In the genomic region with DNA sequence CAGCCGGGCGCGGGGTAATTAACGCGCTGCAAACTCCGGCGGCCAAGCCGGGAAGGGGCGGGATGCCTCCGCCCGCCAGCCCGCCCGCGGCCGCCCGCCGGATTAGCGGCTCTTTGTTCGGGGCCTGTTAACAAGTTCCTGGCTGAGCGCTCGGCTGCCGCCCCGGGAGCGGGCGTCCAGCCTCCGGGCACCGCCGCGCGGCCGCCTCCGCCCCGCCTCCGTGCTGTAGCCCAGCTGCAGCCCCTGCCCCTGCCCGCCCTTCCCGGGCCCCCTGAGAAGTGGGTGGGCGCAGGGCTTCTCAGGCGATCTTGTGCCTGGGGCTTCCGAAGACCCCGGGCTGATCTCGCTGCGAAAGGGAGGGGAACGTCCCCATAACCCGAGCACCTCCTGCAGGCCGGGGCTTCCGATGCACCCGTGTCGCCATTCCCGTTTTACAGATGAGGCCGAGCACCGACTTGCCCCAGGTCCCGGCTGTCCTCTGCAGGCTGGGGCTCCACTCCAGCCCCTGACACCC, we compare ENCODE assay signal across 8 cellular contexts. TPM values are rescaled to one million over a fixed set of nuclear protein-coding genes. Genes with fewer than 3 reads are reported as not detected.
DNase-seq lines count a peak whose midpoint lies in the region; ATAC-seq and TF ChIP-seq lines count a peak whose summit lies in the region.

No MANE protein-coding gene starts in this region.

- peak overlapping the region; percentile 63 for H3K4me3 ChIP-seq in left ventricle myocardium inferior
- peak overlapping the region in 6 of 7 experiments; percentile 12 to 36 (median 24) for H3K4me3 ChIP-seq in skin epidermis

- no peaks in the 10 kb centered on the region for H3K36me3 ChIP-seq in left ventricle myocardium inferior

- CTCF ChIA-PET in activated B cell treated with CpG ODN at 0.5 μM for 24 hours (lab: Charles Lee): no interaction called here

- no peaks in the 10 kb centered on the region for H3K9me3 Mint-ChIP-seq in activated B cell treated with CpG ODN at 0.5 μM for 24 hours

- peaks cover 100% of the 10 kb centered on the region for H3K27me3 ChIP-seq in left ventricle myocardium inferior (ENCODE audit: low read depth)

- no peak overlapping the region for H3K27ac Mint-ChIP-seq in activated B cell treated with CpG ODN at 0.5 μM for 24 hours

- DNase-seq in AG08396 (ENCODE audit: low spot score) (peak; percentile 62), GM13977 (ENCODE audit: low spot score) (peak; percentile 66), activated B cell treated with CpG ODN at 0.5 μM for 24 hours (no peak), left ventricle myocardium inferior (no peak)
- DNase-seq in activated CD4-positive, CD25-positive, alpha-beta regulatory T cell treated with anti-CD3 and anti-CD28 coated beads, Interleukin-2, amount 50 U/mL, for 72 hours: no peak

- no peaks in the 10 kb centered on the region for H3K36me3 Mint-ChIP-seq in activated B cell treated with CpG ODN at 0.5 μM for 24 hours (ENCODE audit: low read depth)

- H3K4me1 Mint-ChIP-seq in activated B cell treated with CpG ODN at 0.5 μM for 24 hours: peaks cover 10% of the 10 kb centered on the region

- peak; percentile 32 for ATAC-seq in HG03571 (IDR thresholded peaks at IDR 0.05; ENCODE audit: unreplicated experiment)
- ATAC-seq in activated B cell treated with CpG ODN at 0.5 μM for 24 hours (ENCODE audit: low read depth): peak; percentile 25
- ATAC-seq in HG03095 (IDR thresholded peaks at IDR 0.05; ENCODE audit: unreplicated experiment): no peak

- intact Hi-C loops in activated B cell treated with CpG ODN at 0.5 μM for 24 hours (cut with micrococcal nuclease) (loop anchor here (5.0 kb wide), 1 partner anchor 156 kb away; no protein-coding TSS in a partner anchor), left ventricle myocardium inferior (cut with micrococcal nuclease) (no loop called here)

- peaks cover 75% of the 10 kb centered on the region for H3K27me3 Mint-ChIP-seq in activated B cell treated with CpG ODN at 0.5 μM for 24 hours

- no peaks in the 10 kb centered on the region for H3K9me3 ChIP-seq in left ventricle myocardium inferior (replicated peaks)

- H3K4me3 Mint-ChIP-seq in activated B cell treated with CpG ODN at 0.5 μM for 24 hours: peak overlapping the region; percentile 55

- POLR2A ChIA-PET in activated B cell treated with CpG ODN at 0.5 μM for 24 hours (lab: Charles Lee): no interaction called here

- TF ChIP-seq CTCF in GM13977 (IDR thresholded peaks at IDR 0.05; ENCODE audit: extremely low read depth, insufficient read depth, missing control alignments): peak; percentile 44
- no peak for TF ChIP-seq CTCF in activated B cell treated with CpG ODN at 0.5 μM for 24 hours (IDR thresholded peaks at IDR 0.05)
- peak; percentile 36 for TF ChIP-seq CTCF in left ventricle myocardium inferior (IDR thresholded peaks at IDR 0.05; ENCODE audit: borderline replicate concordance)

- H3K4me1 ChIP-seq in left ventricle myocardium inferior: peaks cover 13% of the 10 kb centered on the region

- H3K27ac ChIP-seq in left ventricle myocardium inferior (replicated peaks) (no peak overlapping the region), skin epidermis (no peak overlapping the region)

- in situ Hi-C loops in GM13977 (cut with MboI; ENCODE audit: low pct_unique_long_range_greater_than_20kb, low sequenced_read_pairs, unreplicated experiment): no loop called here

RNA-seq across cellular contexts. Expression of a gene that starts 7.6 kb away (rescaled TPM):
- not detected in 2 replicates for total RNA-seq in activated B cell treated with CpG ODN at 0.5 μM for 24 hours
- not detected for total RNA-seq in left ventricle myocardium inferior

Comparison
In these comparisons a context has a peak if more than half of its experiments do, and no peak if none do; other contexts are left out.
1. DNase-seq: peak in AG08396 (single experiment) and GM13977 (single experiment); none in activated B cell treated with CpG ODN at 0.5 μM for 24 hours (single experiment), left ventricle myocardium inferior (single experiment) and activated CD4-positive, CD25-positive, alpha-beta regulatory T cell treated with anti-CD3 and anti-CD28 coated beads, Interleukin-2, amount 50 U/mL, for 72 hours (single experiment).